ENCODE assay signal across 17 cellular contexts in genomic region chr15:60614862-60615771, GRCh38.
DNase-seq lines count a peak whose midpoint lies in the region; ATAC-seq and TF ChIP-seq lines count a peak whose summit lies in the region.
"Had no signal": no experiment of that assay in that cellular context is flagged by ENCODE, and none has a peak within 500 bp of the region (broad histone marks: within the 10 kb centered on the region; RNA-seq: fewer than 3 reads in every experiment).

No MANE protein-coding gene starts in this region.

- peaks cover 9% of the 10 kb centered on the region for H3K27me3 Mint-ChIP-seq in MCF 10A (ENCODE audit: insufficient read depth, unreplicated experiment)
- peaks cover 2% of the 10 kb centered on the region for H3K27me3 Mint-ChIP-seq in activated CD4-positive, alpha-beta memory T cell treated with anti-CD3 and anti-CD28 coated beads for 36 hours

- H3K27ac ChIP-seq in PC-9 (no peak overlapping the region), prostate gland (no peak overlapping the region)
- H3K27ac ChIP-seq: adrenal gland had no signal

- H3F3A ChIP-seq in PC-9 (ENCODE audit: insufficient read depth, low read depth) = no peaks in the 10 kb centered on the region

- H3K36me3 Mint-ChIP-seq in MCF 10A (ENCODE audit: insufficient read depth, unreplicated experiment) = no peaks in the 10 kb centered on the region
- H3K36me3 Mint-ChIP-seq in activated CD4-positive, alpha-beta memory T cell treated with anti-CD3 and anti-CD28 coated beads for 36 hours = no peaks in the 10 kb centered on the region

- no peaks in the 10 kb centered on the region for H3K9me2 ChIP-seq in PC-9 (ENCODE audit: insufficient read depth)

- H3K79me2 ChIP-seq in PC-9 (ENCODE audit: low read depth) = no peaks in the 10 kb centered on the region

- intact Hi-C loops in PC-9 (cut with micrococcal nuclease; ENCODE audit: unreplicated experiment) (no loop called here), prostate gland (cut with DNase I) (no loop called here), MCF 10A (cut with micrococcal nuclease) (no loop called here)
- intact Hi-C loops in activated CD4-positive, alpha-beta memory T cell treated with anti-CD3 and anti-CD28 coated beads for 36 hours (cut with micrococcal nuclease) = no loop called here

- no peak overlapping the region for H3K27ac Mint-ChIP-seq in MCF 10A (ENCODE audit: low read depth, unreplicated experiment)
- H3K27ac Mint-ChIP-seq in activated CD4-positive, alpha-beta memory T cell treated with anti-CD3 and anti-CD28 coated beads for 36 hours = no peak overlapping the region
- H3K27ac Mint-ChIP-seq: stimulated activated naive CD8-positive, alpha-beta T cell treated with anti-CD3 and anti-CD28 coated beads, Interleukin-15, amount 100 ng/mL, for 72 hours had no signal

- H4K20me1 ChIP-seq in PC-9 (ENCODE audit: insufficient read depth) = no peaks in the 10 kb centered on the region

- CTCF ChIA-PET in PC-9 (lab: Charles Lee) = no interaction called here
- CTCF ChIA-PET in MCF 10A (lab: Yijun Ruan, JAX) = interaction anchor here (0.8 to 1.0 kb wide), 2 partner anchors 16 to 28 kb away, joined by 3 read pairs; no protein-coding TSS in a partner anchor
- CTCF ChIA-PET in activated CD4-positive, alpha-beta memory T cell treated with anti-CD3 and anti-CD28 coated beads for 36 hours (lab: Charles Lee) = no interaction called here

- no peaks in the 10 kb centered on the region for H3K36me3 ChIP-seq in PC-9 (ENCODE audit: low read depth)
- no peaks in the 10 kb centered on the region for H3K36me3 ChIP-seq in prostate gland
- H3K36me3 ChIP-seq: adrenal gland had no signal

- no peaks in the 10 kb centered on the region for H3K9me3 Mint-ChIP-seq in MCF 10A (ENCODE audit: unreplicated experiment)
- no peaks in the 10 kb centered on the region for H3K9me3 Mint-ChIP-seq in activated CD4-positive, alpha-beta memory T cell treated with anti-CD3 and anti-CD28 coated beads for 36 hours
- H3K9me3 Mint-ChIP-seq: stimulated activated naive CD8-positive, alpha-beta T cell treated with anti-CD3 and anti-CD28 coated beads, Interleukin-15, amount 100 ng/mL, for 72 hours had no signal

- H3K4me2 ChIP-seq in PC-9 = peak overlapping the region; percentile 64

- POLR2A ChIA-PET in PC-9 (lab: Charles Lee; ENCODE audit: unreplicated experiment) = no interaction called here
- POLR2A ChIA-PET in MCF 10A (lab: Yijun Ruan, JAX) = no interaction called here
- POLR2A ChIA-PET in activated CD4-positive, alpha-beta memory T cell treated with anti-CD3 and anti-CD28 coated beads for 36 hours (lab: Charles Lee) = no interaction called here

- 62% methylated on average over 15 of the region's 15 CpGs for WGBS in prostate gland

- peaks cover 9% of the 10 kb centered on the region for H3K4me1 Mint-ChIP-seq in MCF 10A (ENCODE audit: insufficient read depth, unreplicated experiment)
- H3K4me1 Mint-ChIP-seq in activated CD4-positive, alpha-beta memory T cell treated with anti-CD3 and anti-CD28 coated beads for 36 hours (ENCODE audit: low read depth) = peaks cover 11% of the 10 kb centered on the region

- ATAC-seq in esophagus mucosa (peak; percentile 64), GM21825 (IDR thresholded peaks at IDR 0.05; ENCODE audit: unreplicated experiment) (no peak)
- ATAC-seq: HCT116; stimulated activated naive CD8-positive, alpha-beta T cell treated with anti-CD3 and anti-CD28 coated beads, Interleukin-15, amount 100 ng/mL, for 72 hours had no signal

- H3K27me3 ChIP-seq in PC-9 (ENCODE audit: insufficient read depth, low read depth) = no peaks in the 10 kb centered on the region
- H3K27me3 ChIP-seq in prostate gland (replicated peaks; ENCODE audit: insufficient read depth) = no peaks in the 10 kb centered on the region
- H3K27me3 ChIP-seq: adrenal gland had no signal

- H3K4me3 Mint-ChIP-seq in MCF 10A (ENCODE audit: unreplicated experiment) = no peak overlapping the region
- no peak overlapping the region for H3K4me3 Mint-ChIP-seq in activated CD4-positive, alpha-beta memory T cell treated with anti-CD3 and anti-CD28 coated beads for 36 hours
- H3K4me3 Mint-ChIP-seq: stimulated activated naive CD8-positive, alpha-beta T cell treated with anti-CD3 and anti-CD28 coated beads, Interleukin-15, amount 100 ng/mL, for 72 hours had no signal

- TF ChIP-seq CTCF in PC-9 (conservative IDR thresholded peaks at IDR 0.05) (no peak), prostate gland (IDR thresholded peaks at IDR 0.05) (no peak), MCF 10A (IDR thresholded peaks at IDR 0.05; ENCODE audit: unreplicated experiment) (no peak)

- H3K4me1 ChIP-seq in PC-9 (replicated peaks; ENCODE audit: insufficient read depth) (peaks cover 4% of the 10 kb centered on the region; the same call in 1 of the 2 replicates), prostate gland (replicated peaks) (no peaks in the 10 kb centered on the region)

- BruUV-seq in PC-9 (replicated peaks; lab: Mats Ljungman, UMichigan) (no TSS peak), MCF 10A (replicated peaks; lab: Mats Ljungman, UMichigan) (no TSS peak)

- DNase-seq in HUDEP-2 (lab: John Stamatoyannopoulos, UW; ENCODE audit: unreplicated experiment in 76 of 76) (peak in 75 of 76 experiments; percentile 22 to 97 (median 75)), PC-9 (peak in 1 of 2 experiments; percentile 78), prostate gland (ENCODE audit: low spot score) (peak; percentile 14), NCI-H2196 treated with DMSO at 0.1 percent for 48 hours (lab: John Stamatoyannopoulos, UW; ENCODE audit: unreplicated experiment) (no peak), MCF 10A (ENCODE audit: unreplicated experiment) (no peak)
- no peak for DNase-seq in activated CD4-positive, alpha-beta memory T cell treated with anti-CD3 and anti-CD28 coated beads for 36 hours
- DNase-seq: activated CD4-positive, alpha-beta T cell treated with anti-CD3 and anti-CD28 coated beads, Interleukin-2, amount 50 U/mL, for 48 hours; adrenal gland; AML-193; cerebellar nuclear complex; NCI-H2081; SIG-M5; stimulated activated naive CD8-positive, alpha-beta T cell treated with anti-CD3 and anti-CD28 coated beads, Interleukin-15, amount 100 ng/mL, for 72 hours; T-helper 9 cell had no signal

- H3K9me3 ChIP-seq in PC-9 (ENCODE audit: insufficient read depth, low read depth) (no peaks in the 10 kb centered on the region), prostate gland (no peaks in the 10 kb centered on the region)
- H3K9me3 ChIP-seq: adrenal gland had no signal

- H3K4me3 ChIP-seq in PC-9 = peak overlapping the region; percentile 26; the same call in 1 of the 2 replicates
- H3K4me3 ChIP-seq in prostate gland = no peak overlapping the region
- H3K4me3 ChIP-seq: adrenal gland had no signal

- no peak overlapping the region for H2AFZ ChIP-seq in PC-9

- no peak for TF ChIP-seq POLR2A in prostate gland (IDR thresholded peaks at IDR 0.05)

Comparison
In these comparisons a context has a peak if more than half of its experiments do, and no peak if none do; other contexts are left out.
1. DNase-seq: peak in HUDEP-2 (75 of 76) and prostate gland (single experiment); none in NCI-H2196 treated with DMSO at 0.1 percent for 48 hours (single experiment), MCF 10A (single experiment) and activated CD4-positive, alpha-beta memory T cell treated with anti-CD3 and anti-CD28 coated beads for 36 hours (single experiment).